Comparison of ENCODE assay signal across 10 cellular contexts in genomic region chr5:38847549-38848341, GRCh38. TPM values are rescaled to one million over a fixed set of nuclear protein-coding genes. Genes with fewer than 3 reads are reported as not detected.
DNase-seq lines count a peak whose midpoint lies in the region; ATAC-seq and TF ChIP-seq lines count a peak whose summit lies in the region.
"Had no signal": no experiment of that assay in that cellular context is flagged by ENCODE, and none has a peak within 500 bp of the region (broad histone marks: within the 10 kb centered on the region; RNA-seq: fewer than 3 reads in every experiment).

No MANE protein-coding gene starts in this region.

- DNase-seq in HFF-Myc (ENCODE audit: extremely low read depth, low read depth): no peak
- DNase-seq in breast epithelium (ENCODE audit: low spot score in 2 of 2): no peak
- DNase-seq: effector CD4-positive, alpha-beta T cell; NCI-H1436 treated with DMSO at 0.1 percent for 48 hours; posterior cingulate gyrus had no signal

- peaks cover 0 to 7% of the 10 kb centered on the region in 2 donors for H3K9me3 ChIP-seq in breast epithelium
- H3K9me3 ChIP-seq in liver (ENCODE audit: control insufficient read depth in 4 of 4, low read length in 3 of 4): peaks cover 0 to 2% (median 0%) of the 10 kb centered on the region in 4 donors
- no peaks in the 10 kb centered on the region for H3K9me3 ChIP-seq in thymus (ENCODE audit: control insufficient read depth)

- 78% methylated on average over 9 of the region's 9 CpGs for WGBS in liver
- WGBS in thymus: 60% methylated on average over 9 of the region's 9 CpGs

- no peak for TF ChIP-seq POLR2A in breast epithelium (IDR thresholded peaks at IDR 0.05)

- H3K27me3 ChIP-seq in breast epithelium (no peaks in the 10 kb centered on the region), liver (ENCODE audit: control insufficient read depth in 4 of 4, insufficient read depth in 4 of 4, low read length in 3 of 4) (no peaks in the 10 kb centered on the region), thymus (ENCODE audit: control insufficient read depth, insufficient read depth) (peaks cover 23% of the 10 kb centered on the region)

- H3K36me3 ChIP-seq in breast epithelium (no peaks in the 10 kb centered on the region), liver (ENCODE audit: control insufficient read depth in 4 of 4, insufficient read depth in 3 of 4, low read depth in 1 of 4, low read length in 3 of 4) (no peaks in the 10 kb centered on the region), thymus (ENCODE audit: control insufficient read depth, insufficient read depth) (no peaks in the 10 kb centered on the region)

- no peak for ATAC-seq in GM18873 (IDR thresholded peaks at IDR 0.05; ENCODE audit: low FRiP score, unreplicated experiment)
- no peak for ATAC-seq in GM21786 (IDR thresholded peaks at IDR 0.05; ENCODE audit: unreplicated experiment)
- ATAC-seq in HG03342 (IDR thresholded peaks at IDR 0.05; ENCODE audit: unreplicated experiment): no peak

- H3K4me1 ChIP-seq in breast epithelium: no peaks in the 10 kb centered on the region
- peaks cover 0 to 7% (median 1%) of the 10 kb centered on the region in 4 donors for H3K4me1 ChIP-seq in liver (ENCODE audit: control insufficient read depth in 4 of 4, insufficient read depth in 4 of 4, low read length in 3 of 4)
- H3K4me1 ChIP-seq in thymus (ENCODE audit: control insufficient read depth, insufficient read depth, low read length): no peaks in the 10 kb centered on the region

- no peak overlapping the region for H3K9ac ChIP-seq in liver (ENCODE audit: low read depth in 1 of 2, low read length in 2 of 2)

- H3K4me3 ChIP-seq in HFF-Myc (replicated peaks; ENCODE audit: low read depth, low read length): peak overlapping the region; percentile 79
- peak overlapping the region; percentile 79 to 99 (median 86) for H3K4me3 ChIP-seq in breast epithelium
- peak overlapping the region in 1 of 3 donors; percentile 96 for H3K4me3 ChIP-seq in liver (ENCODE audit: low read depth in 1 of 3, low read length in 3 of 3)
- H3K4me3 ChIP-seq in thymus (ENCODE audit: low read length): peak overlapping the region; percentile 4

- no peak for TF ChIP-seq RAD21 in liver (IDR thresholded peaks at IDR 0.05)

- intact Hi-C loops in breast epithelium (cut with DNase I; ENCODE audit: low total_unique reads): loop anchor here (2.0 kb wide), 1 partner anchor 77 kb away; no protein-coding TSS in a partner anchor

- no peak for TF ChIP-seq CTCF in HFF-Myc (IDR thresholded peaks at IDR 0.05; ENCODE audit: low read depth, low read length, missing control alignments)
- TF ChIP-seq CTCF in breast epithelium (IDR thresholded peaks at IDR 0.05): no peak
- TF ChIP-seq CTCF in liver (IDR thresholded peaks at IDR 0.05; ENCODE audit: low read depth, low read length, missing input control): no peak

- H3K27ac ChIP-seq in breast epithelium (peak overlapping the region; percentile 93 to 98), liver (ENCODE audit: low read depth in 1 of 2, low read length in 2 of 2) (peak overlapping the region; percentile 3 to 34), thymus (ENCODE audit: low read depth) (no peak overlapping the region)

TF ChIP-seq in liver, 16 proteins besides CTCF, POLR2A, EP300 and RAD21:
- no peak for TF ChIP-seq ATF3 (IDR thresholded peaks at IDR 0.05)
- no peak for TF ChIP-seq MAX (IDR thresholded peaks at IDR 0.05)
- no peak for TF ChIP-seq RXRA (IDR thresholded peaks at IDR 0.05)
- TF ChIP-seq FOXA2 (IDR thresholded peaks at IDR 0.05): no peak
- no peak for TF ChIP-seq ZBTB33 (IDR thresholded peaks at IDR 0.05)
- no peak for TF ChIP-seq REST (IDR thresholded peaks at IDR 0.05)
- TF ChIP-seq EGR1 (IDR thresholded peaks at IDR 0.05; ENCODE audit: low read depth in 2 of 2): no peak
- no peak for TF ChIP-seq SP1 (IDR thresholded peaks at IDR 0.05)
- no peak for TF ChIP-seq JUND (IDR thresholded peaks at IDR 0.05)
- TF ChIP-seq HNF4A (conservative IDR thresholded peaks at IDR 0.05): no peak
- TF ChIP-seq FOXA1 (IDR thresholded peaks at IDR 0.05): no peak
- TF ChIP-seq YY1 (IDR thresholded peaks at IDR 0.05): no peak
- TF ChIP-seq TAF1 (conservative IDR thresholded peaks at IDR 0.05): no peak
- TF ChIP-seq NR2F2 (IDR thresholded peaks at IDR 0.05): no peak
- TF ChIP-seq GABPA (IDR thresholded peaks at IDR 0.05 in 1 of 2, conservative IDR thresholded peaks at IDR 0.05 in 1 of 2): no peak
- no peak for TF ChIP-seq HNF4G (IDR thresholded peaks at IDR 0.05)
TF ChIP-seq in liver: peak in this region for 0.

RNA-seq across cellular contexts. Expression of gene OSMR, which starts 1.9 kb away (rescaled TPM):
- total RNA-seq in breast epithelium (100 to 1,000 TPM in 1 of 3 donors, 10 to 100 TPM in 2; 32.2 to 121 (median 54.0) TPM), liver (10 to 100 TPM in 1 of 2 donors, 1 to 10 TPM in 1; 4.3 to 34.5 TPM)
- polyA plus RNA-seq in liver (10 to 100 TPM in 1 of 2 donors, 1 to 10 TPM in 1; 6.6 to 16.8 TPM), thymus (32.0 TPM)
